In genomic region chr20:63642518-63643247, GRCh38 we compare ENCODE assay signal across 8 cellular contexts. TPM values are rescaled to one million over a fixed set of nuclear protein-coding genes. Genes with fewer than 3 reads are reported as not detected.
DNase-seq lines count a peak whose midpoint lies in the region; TF ChIP-seq lines count a peak whose summit lies in the region.

No MANE protein-coding gene starts in this region.

- H3K9me3 ChIP-seq in skeletal muscle satellite cell (replicated peaks; ENCODE audit: low read length), result no peaks in the 10 kb centered on the region

- H3K4me3 ChIP-seq in skeletal muscle satellite cell (ENCODE audit: low read length), result peak overlapping the region; percentile 66

- peaks cover 18% of the 10 kb centered on the region for H3K4me1 Mint-ChIP-seq in glutamatergic neuron (ENCODE audit: low read depth, unreplicated experiment)

- no peaks in the 10 kb centered on the region for H3K36me3 Mint-ChIP-seq in glutamatergic neuron (ENCODE audit: unreplicated experiment)

- peak overlapping the region; percentile 88 for H3K4me2 ChIP-seq in skeletal muscle satellite cell (ENCODE audit: low read length)

- peak overlapping the region; percentile 84 for H3K27ac Mint-ChIP-seq in glutamatergic neuron (ENCODE audit: unreplicated experiment)

- H3K27me3 ChIP-seq in skeletal muscle satellite cell (ENCODE audit: control insufficient read depth, insufficient read depth, low read length), result no peaks in the 10 kb centered on the region

- H3K9me3 Mint-ChIP-seq in glutamatergic neuron (ENCODE audit: unreplicated experiment), result peaks cover 16% of the 10 kb centered on the region

- H3K4me1 ChIP-seq in skeletal muscle satellite cell (ENCODE audit: control insufficient read depth, insufficient read depth, low read length), result peaks cover 11% of the 10 kb centered on the region

- DNase-seq in DMS 273 (lab: John Stamatoyannopoulos, UW; ENCODE audit: unreplicated experiment) (peak; percentile 55), DMS 273 treated with DMSO at 0.1 percent for 48 hours (lab: John Stamatoyannopoulos, UW) (no peak), RPMI7951 (ENCODE audit: low read depth) (peak; percentile 39), glutamatergic neuron (peak; percentile 50), NCI-H2107 treated with DMSO at 0.1 percent for 48 hours (lab: John Stamatoyannopoulos, UW; ENCODE audit: unreplicated experiment) (no peak), SK-N-DZ (ENCODE audit: low spot score) (no peak), GM19240 (ENCODE audit: insufficient read length, low spot score) (no peak)

- TF ChIP-seq CTCF in glutamatergic neuron (IDR thresholded peaks at IDR 0.05; ENCODE audit: partially characterized antibody, unreplicated experiment), result no peak

- no peaks in the 10 kb centered on the region for H3K36me3 ChIP-seq in skeletal muscle satellite cell (ENCODE audit: insufficient read depth, low read length)

- peaks cover 22% of the 10 kb centered on the region for H3K27me3 Mint-ChIP-seq in glutamatergic neuron (ENCODE audit: unreplicated experiment)

- peak overlapping the region; percentile 75 for H3K4me3 Mint-ChIP-seq in glutamatergic neuron (ENCODE audit: unreplicated experiment)

- H3K9ac ChIP-seq in skeletal muscle satellite cell (ENCODE audit: low read depth, low read length), result no peak overlapping the region

RNA-seq across cellular contexts. Expression of gene STMN3, which starts 10.5 kb away (rescaled TPM):
- total RNA-seq in RPMI7951 (2014; rRNA removed; shearing (Covaris generic)), result 75.3 and 102 TPM in 2 replicates
- 459 TPM for total RNA-seq in glutamatergic neuron (ENCODE audit: unreplicated experiment)
- total RNA-seq in skeletal muscle satellite cell (2012; rRNA removed), result 9.6 and 12.2 TPM in 2 replicates
- polyA plus RNA-seq in SK-N-DZ (2014; cell fraction: cytosol; rRNA removed), result 328 and 395 TPM in 2 replicates
- 365 and 369 TPM in 2 replicates for polyA plus RNA-seq in SK-N-DZ (2014; cell fraction: nucleus; rRNA removed)

RNA-seq across cellular contexts. Expression of gene RTEL1, which starts 15.4 kb away (rescaled TPM):
- total RNA-seq in RPMI7951 (2014; rRNA removed; shearing (Covaris generic)), result 17.4 and 18.7 TPM in 2 replicates
- 36.3 TPM for total RNA-seq in glutamatergic neuron (ENCODE audit: unreplicated experiment)
- total RNA-seq in skeletal muscle satellite cell (2012; rRNA removed), result 8.6 and 14.0 TPM in 2 replicates
- polyA plus RNA-seq in SK-N-DZ (2014; cell fraction: cytosol; rRNA removed), result 18.3 and 19.3 TPM in 2 replicates
- 124 and 166 TPM in 2 replicates for polyA plus RNA-seq in SK-N-DZ (2014; cell fraction: nucleus; rRNA removed)

RNA-seq across cellular contexts. Expression of gene GMEB2, which starts 15.8 kb away (rescaled TPM):
- 7.6 and 10.0 TPM in 2 replicates for total RNA-seq in RPMI7951 (2014; rRNA removed; shearing (Covaris generic))
- total RNA-seq in glutamatergic neuron (ENCODE audit: unreplicated experiment), result 12.8 TPM
- 6.1 and 8.9 TPM in 2 replicates for total RNA-seq in skeletal muscle satellite cell (2012; rRNA removed)
- 21.0 and 24.1 TPM in 2 replicates for polyA plus RNA-seq in SK-N-DZ (2014; cell fraction: cytosol; rRNA removed)
- polyA plus RNA-seq in SK-N-DZ (2014; cell fraction: nucleus; rRNA removed), result 27.4 and 33.7 TPM in 2 replicates

RNA-seq across cellular contexts. Expression of gene TNFRSF6B, which starts 53.8 kb away (rescaled TPM):
- total RNA-seq in RPMI7951 (2014; rRNA removed; shearing (Covaris generic)), result 0.36 and 1.1 TPM in 2 replicates
- total RNA-seq in glutamatergic neuron (ENCODE audit: unreplicated experiment), result not detected
- 0.51 and 4.4 TPM in 2 replicates for total RNA-seq in skeletal muscle satellite cell (2012; rRNA removed)
- 0.69 and 1.8 TPM in 2 replicates for polyA plus RNA-seq in SK-N-DZ (2014; cell fraction: cytosol; rRNA removed)
- 2.0 and 15.0 TPM in 2 replicates for polyA plus RNA-seq in SK-N-DZ (2014; cell fraction: nucleus; rRNA removed)

Comparison
In these comparisons a context has a peak if more than half of its experiments do, and no peak if none do; other contexts are left out.
1. DNase-seq: peak in DMS 273 (single experiment), RPMI7951 (single experiment) and glutamatergic neuron (single experiment); none in DMS 273 treated with DMSO at 0.1 percent for 48 hours (single experiment), NCI-H2107 treated with DMSO at 0.1 percent for 48 hours (single experiment), SK-N-DZ (single experiment) and GM19240 (single experiment).